ENCODE assay signal across 1 cellular context in genomic region chr1:31062162-31062866, GRCh38.
A peak's percentile ranks its signal among the peaks of the same experiment; 100 is the strongest.
TF ChIP-seq lines count a peak whose summit lies in the region.
"Not testable (repeated sequence)": the region's sequence is repeated elsewhere in the genome, so short reads cannot be mapped to it uniquely, and the experiment has no call there.

No MANE protein-coding gene starts in this region.

TF ChIP-seq in HepG2, 621 proteins besides CTCF, POLR2A, EP300 and RAD21 (continued from another document):
- peak; percentile 53 for TF ChIP-seq PAXIP1 (CRISPR knock-in tag; conservative IDR thresholded peaks at IDR 0.05)
- not testable (repeated sequence) for TF ChIP-seq SOX6, FOXP1 (IDR thresholded peaks at IDR 0.05)
- peak; percentile 48 for TF ChIP-seq SOX6 (CRISPR knock-in tag; IDR thresholded peaks at IDR 0.05)
- TF ChIP-seq PAF1 (CRISPR knock-in tag; IDR thresholded peaks at IDR 0.05): 0 out of 2 replicates have a peak, but pooled peaks have one; percentile 19
- 0 out of 2 replicates have a peak, but pooled peaks have one; percentile 11 for TF ChIP-seq ZNF331 (CRISPR knock-in tag; IDR thresholded peaks at IDR 0.05)
- TF ChIP-seq MED1 (CRISPR knock-in tag; IDR thresholded peaks at IDR 0.05): peak; percentile 31; the same call in 1 of the 2 replicates
- TF ChIP-seq FOXP1 (CRISPR knock-in tag; IDR thresholded peaks at IDR 0.05): peak; percentile 57
- TF ChIP-seq HNF4A (CRISPR knock-in tag; IDR thresholded peaks at IDR 0.05): peak; percentile 5; the same call in 1 of the 2 replicates
- TF ChIP-seq HNF1A (IDR thresholded peaks at IDR 0.05; ENCODE audit: low read depth): peak; percentile 43; the same call in 1 of the 2 replicates
- TF ChIP-seq HNF1A (CRISPR knock-in tag; IDR thresholded peaks at IDR 0.05; ENCODE audit: borderline replicate concordance): peak; percentile 26; the same call in 1 of the 2 replicates
- 0 out of 2 replicates have a peak, but pooled peaks have one; percentile 13 for TF ChIP-seq THAP11 (CRISPR knock-in tag; IDR thresholded peaks at IDR 0.05)
